In the genomic region with DNA sequence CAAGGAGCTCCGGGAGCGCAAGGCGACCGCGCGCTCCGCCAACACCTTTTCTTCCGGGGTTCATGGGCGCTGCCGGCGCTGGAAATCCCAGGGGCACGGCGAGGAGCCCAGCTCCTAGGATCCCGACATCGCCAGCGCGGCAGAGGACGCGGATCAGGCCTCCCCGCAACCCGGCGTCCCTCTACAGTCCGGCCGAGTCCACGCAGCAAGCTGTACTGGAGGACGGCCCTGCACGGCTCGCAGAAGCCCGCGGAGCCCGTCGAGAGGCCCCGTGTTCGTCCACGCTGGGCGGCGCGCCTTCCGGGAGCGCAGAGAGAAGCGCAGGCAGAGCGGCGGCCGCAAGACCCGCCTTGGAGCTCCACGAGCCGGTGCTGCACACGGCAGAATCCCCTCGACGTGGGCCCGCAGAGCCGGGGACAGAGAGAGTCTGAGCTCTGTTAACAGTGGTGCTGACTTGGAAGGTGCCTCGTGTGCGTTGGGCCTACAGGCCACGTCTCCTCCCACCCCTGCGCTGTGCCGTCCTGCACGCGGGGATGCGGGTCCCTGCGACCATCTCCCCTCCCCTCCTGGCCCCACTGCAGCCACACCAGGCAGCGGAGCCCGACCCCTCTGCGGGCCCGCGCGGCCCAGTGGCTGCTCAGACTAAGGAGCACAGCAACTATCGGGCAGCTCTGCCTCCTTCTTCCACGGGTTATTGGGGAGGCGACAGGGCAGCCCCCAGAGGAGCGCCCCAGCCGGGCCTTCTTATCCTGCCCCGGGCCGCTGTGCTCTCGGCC, we compare ENCODE assay signal across 16 cellular contexts. TPM values are rescaled to one million over a fixed set of nuclear protein-coding genes. Genes with fewer than 3 reads are reported as not detected.
DNase-seq lines count a peak whose midpoint lies in the region; ATAC-seq and TF ChIP-seq lines count a peak whose summit lies in the region.
"Had no signal": no experiment of that assay in that cellular context is flagged by ENCODE, and none has a peak within 500 bp of the region (broad histone marks: within the 10 kb centered on the region; RNA-seq: fewer than 3 reads in every experiment).

No MANE protein-coding gene starts in this region.

- DNase-seq in stimulated activated naive CD8-positive, alpha-beta T cell treated with anti-CD3 and anti-CD28 coated beads, Interleukin-15, amount 100 ng/mL, for 72 hours = no peak
- no peak for DNase-seq in stimulated activated naive CD8-positive, alpha-beta T cell treated with anti-CD3 and anti-CD28 coated beads, Interleukin-15, Interleukin-2, amounts not matched to agents 100 U/mL and 50 U/mL, for 24 hours
- DNase-seq in left ventricle myocardium superior = peak; percentile 33
- DNase-seq in omental fat pad (ENCODE audit: low spot score) = no peak
- no peak for DNase-seq in aorta
- DNase-seq in activated CD4-positive, alpha-beta T cell treated with anti-CD3 and anti-CD28 coated beads, Interleukin-2, amount 10 ng/mL, durations not matched to agents 24 days and 14 days = no peak
- DNase-seq in GM03348 (ENCODE audit: low spot score) = no peak
- no peak for DNase-seq in activated T-helper 1 cell treated with anti-CD3 and anti-CD28 coated beads, Interleukin-12 subunit alpha, Interleukin-12 subunit beta, Interleukin-2, Interleukin-4 antibody, amounts not matched to agents 30 ng/mL and 10 ng/mL and 1 ng/mL, durations not matched to agents 14 hours and 24 hours and 36 hours (ENCODE audit: low spot score)
- DNase-seq: amniotic stem cell; CD4-positive, alpha-beta memory T cell; NCI-H1417; NK-92 treated with Interleukin-12 subunit alpha and Interleukin-12 subunit beta, amount 100 ng/mL, for 24 hours; RPMI8226; WERI-Rb-1 had no signal

- H3K27ac Mint-ChIP-seq in stimulated activated naive CD8-positive, alpha-beta T cell treated with anti-CD3 and anti-CD28 coated beads, Interleukin-15, amount 100 ng/mL, for 72 hours = no peak overlapping the region
- no peak overlapping the region for H3K27ac Mint-ChIP-seq in activated CD4-positive, alpha-beta T cell treated with anti-CD3 and anti-CD28 coated beads, Interleukin-2, amount 10 ng/mL, durations not matched to agents 24 days and 14 days
- H3K27ac Mint-ChIP-seq in activated T-helper 1 cell treated with anti-CD3 and anti-CD28 coated beads, Interleukin-12 subunit alpha, Interleukin-12 subunit beta, Interleukin-2, Interleukin-4 antibody, amounts not matched to agents 30 ng/mL and 10 ng/mL and 1 ng/mL, durations not matched to agents 14 hours and 24 hours and 36 hours = no peak overlapping the region

- no peaks in the 10 kb centered on the region for H3K27me3 Mint-ChIP-seq in stimulated activated naive CD8-positive, alpha-beta T cell treated with anti-CD3 and anti-CD28 coated beads, Interleukin-15, amount 100 ng/mL, for 72 hours
- H3K27me3 Mint-ChIP-seq in activated CD4-positive, alpha-beta T cell treated with anti-CD3 and anti-CD28 coated beads, Interleukin-2, amount 10 ng/mL, durations not matched to agents 24 days and 14 days = peaks cover 18% of the 10 kb centered on the region
- peaks cover 30% of the 10 kb centered on the region for H3K27me3 Mint-ChIP-seq in activated T-helper 1 cell treated with anti-CD3 and anti-CD28 coated beads, Interleukin-12 subunit alpha, Interleukin-12 subunit beta, Interleukin-2, Interleukin-4 antibody, amounts not matched to agents 30 ng/mL and 10 ng/mL and 1 ng/mL, durations not matched to agents 14 hours and 24 hours and 36 hours (ENCODE audit: insufficient read depth)
- H3K27me3 Mint-ChIP-seq: CD4-positive, alpha-beta memory T cell had no signal

- H3K9me3 Mint-ChIP-seq in stimulated activated naive CD8-positive, alpha-beta T cell treated with anti-CD3 and anti-CD28 coated beads, Interleukin-15, amount 100 ng/mL, for 72 hours = peaks cover 12 to 18% of the 10 kb centered on the region in 2 donors
- H3K9me3 Mint-ChIP-seq in activated CD4-positive, alpha-beta T cell treated with anti-CD3 and anti-CD28 coated beads, Interleukin-2, amount 10 ng/mL, durations not matched to agents 24 days and 14 days = no peaks in the 10 kb centered on the region
- peaks cover 7% of the 10 kb centered on the region for H3K9me3 Mint-ChIP-seq in activated T-helper 1 cell treated with anti-CD3 and anti-CD28 coated beads, Interleukin-12 subunit alpha, Interleukin-12 subunit beta, Interleukin-2, Interleukin-4 antibody, amounts not matched to agents 30 ng/mL and 10 ng/mL and 1 ng/mL, durations not matched to agents 14 hours and 24 hours and 36 hours

- WGBS in aorta, 2 donors = 54 to 56% methylated on average over 74 to 75 of the region's 75 CpGs

- H3K4me1 Mint-ChIP-seq in stimulated activated naive CD8-positive, alpha-beta T cell treated with anti-CD3 and anti-CD28 coated beads, Interleukin-15, amount 100 ng/mL, for 72 hours = peaks cover 10% of the 10 kb centered on the region
- H3K4me1 Mint-ChIP-seq in activated CD4-positive, alpha-beta T cell treated with anti-CD3 and anti-CD28 coated beads, Interleukin-2, amount 10 ng/mL, durations not matched to agents 24 days and 14 days = peaks cover 6% of the 10 kb centered on the region
- H3K4me1 Mint-ChIP-seq in activated T-helper 1 cell treated with anti-CD3 and anti-CD28 coated beads, Interleukin-12 subunit alpha, Interleukin-12 subunit beta, Interleukin-2, Interleukin-4 antibody, amounts not matched to agents 30 ng/mL and 10 ng/mL and 1 ng/mL, durations not matched to agents 14 hours and 24 hours and 36 hours (ENCODE audit: low read depth) = no peaks in the 10 kb centered on the region

- TF ChIP-seq CTCF in omental fat pad (IDR thresholded peaks at IDR 0.05) = no peak

- peaks cover 1% of the 10 kb centered on the region for H3K9me3 ChIP-seq in aorta (ENCODE audit: control insufficient read depth, low read length)
- H3K9me3 ChIP-seq: pancreas had no signal

- H3K36me3 Mint-ChIP-seq in activated CD4-positive, alpha-beta T cell treated with anti-CD3 and anti-CD28 coated beads, Interleukin-2, amount 10 ng/mL, durations not matched to agents 24 days and 14 days (ENCODE audit: low read depth) = peaks cover 2% of the 10 kb centered on the region
- H3K36me3 Mint-ChIP-seq in activated T-helper 1 cell treated with anti-CD3 and anti-CD28 coated beads, Interleukin-12 subunit alpha, Interleukin-12 subunit beta, Interleukin-2, Interleukin-4 antibody, amounts not matched to agents 30 ng/mL and 10 ng/mL and 1 ng/mL, durations not matched to agents 14 hours and 24 hours and 36 hours (ENCODE audit: low read depth) = no peaks in the 10 kb centered on the region

- intact Hi-C loops in left ventricle myocardium superior (cut with micrococcal nuclease) (no loop called here), aorta (cut with DNase I) (no loop called here)
- intact Hi-C loops in activated CD4-positive, alpha-beta T cell treated with anti-CD3 and anti-CD28 coated beads, Interleukin-2, amount 10 ng/mL, durations not matched to agents 24 days and 14 days (cut with micrococcal nuclease) = no loop called here
- intact Hi-C loops in activated T-helper 1 cell treated with anti-CD3 and anti-CD28 coated beads, Interleukin-12 subunit alpha, Interleukin-12 subunit beta, Interleukin-2, Interleukin-4 antibody, amounts not matched to agents 30 ng/mL and 10 ng/mL and 1 ng/mL, durations not matched to agents 14 hours and 24 hours and 36 hours (cut with micrococcal nuclease) = loop anchor here (2.0 kb wide), 1 partner anchor 23 kb away; no protein-coding TSS in a partner anchor

- no peak overlapping the region for H3K4me3 ChIP-seq in aorta (ENCODE audit: low read length in 2 of 2)

- H3K36me3 ChIP-seq in aorta (ENCODE audit: control insufficient read depth in 1 of 2, insufficient read depth in 2 of 2, low read length in 1 of 2) = no peaks in the 10 kb centered on the region
- H3K36me3 ChIP-seq: pancreas, WERI-Rb-1 had no signal

- peaks cover 0 to 1% of the 10 kb centered on the region in 2 donors for H3K4me1 ChIP-seq in aorta (ENCODE audit: control insufficient read depth in 1 of 2, insufficient read depth in 2 of 2, low read length in 2 of 2)
- H3K4me1 ChIP-seq: pancreas had no signal

- no peaks in the 10 kb centered on the region for H3K27me3 ChIP-seq in aorta (ENCODE audit: control insufficient read depth in 1 of 2, insufficient read depth in 2 of 2, low read length in 1 of 2)

- no peak overlapping the region for H3K4me3 Mint-ChIP-seq in stimulated activated naive CD8-positive, alpha-beta T cell treated with anti-CD3 and anti-CD28 coated beads, Interleukin-15, amount 100 ng/mL, for 72 hours
- no peak overlapping the region for H3K4me3 Mint-ChIP-seq in activated CD4-positive, alpha-beta T cell treated with anti-CD3 and anti-CD28 coated beads, Interleukin-2, amount 10 ng/mL, durations not matched to agents 24 days and 14 days
- no peak overlapping the region for H3K4me3 Mint-ChIP-seq in activated T-helper 1 cell treated with anti-CD3 and anti-CD28 coated beads, Interleukin-12 subunit alpha, Interleukin-12 subunit beta, Interleukin-2, Interleukin-4 antibody, amounts not matched to agents 30 ng/mL and 10 ng/mL and 1 ng/mL, durations not matched to agents 14 hours and 24 hours and 36 hours

- H3K27ac ChIP-seq in aorta (ENCODE audit: low read depth in 1 of 2, low read length in 2 of 2) = no peak overlapping the region
- H3K27ac ChIP-seq: epithelial cell of prostate, pancreas, WERI-Rb-1 had no signal

- peak; percentile 35 for ATAC-seq in stimulated activated naive CD8-positive, alpha-beta T cell treated with anti-CD3 and anti-CD28 coated beads, Interleukin-15, amount 100 ng/mL, for 72 hours
- ATAC-seq in stimulated activated naive CD8-positive, alpha-beta T cell treated with anti-CD3 and anti-CD28 coated beads, Interleukin-15, Interleukin-2, amounts not matched to agents 100 U/mL and 50 U/mL, for 24 hours = no peak
- ATAC-seq in left ventricle myocardium superior = peak; percentile 15
- peak; percentile 44 for ATAC-seq in omental fat pad (ENCODE audit: low FRiP score)
- ATAC-seq in aorta (ENCODE audit: low FRiP score) = peak; percentile 28

RNA-seq across cellular contexts. Expression of gene PTPN2, which starts 28.1 kb away (rescaled TPM):
- total RNA-seq in left ventricle myocardium superior (11.7 TPM), omental fat pad (10 to 100 TPM; 27.2 to 97.9 (median 39.9) TPM), aorta (10 to 100 TPM; 37.2 to 52.9 TPM)
- polyA plus RNA-seq in aorta = 10 to 100 TPM; 26.6 to 37.7 TPM
- total RNA-seq in activated CD4-positive, alpha-beta T cell treated with anti-CD3 and anti-CD28 coated beads, Interleukin-2, amount 10 ng/mL, durations not matched to agents 24 days and 14 days = 68.8 and 72.5 TPM in 2 replicates
- 76.7 and 77.1 TPM in 2 replicates for total RNA-seq in activated T-helper 1 cell treated with anti-CD3 and anti-CD28 coated beads, Interleukin-12 subunit alpha, Interleukin-12 subunit beta, Interleukin-2, Interleukin-4 antibody, amounts not matched to agents 30 ng/mL and 10 ng/mL and 1 ng/mL, durations not matched to agents 14 hours and 24 hours and 36 hours

RNA-seq across cellular contexts. Expression of gene SEH1L, which starts 35.7 kb away (rescaled TPM):
- total RNA-seq in left ventricle myocardium superior = 17.3 TPM
- 100 to 1,000 TPM in 1 of 4 donors, 10 to 100 TPM in 3; 28.4 to 102 (median 48.6) TPM for total RNA-seq in omental fat pad
- 10 to 100 TPM; 33.0 to 45.9 TPM for total RNA-seq in aorta
- polyA plus RNA-seq in aorta = 10 to 100 TPM; 10.8 to 16.4 TPM
- 132 TPM in 2 replicates for total RNA-seq in activated CD4-positive, alpha-beta T cell treated with anti-CD3 and anti-CD28 coated beads, Interleukin-2, amount 10 ng/mL, durations not matched to agents 24 days and 14 days
- 121 and 124 TPM in 2 replicates for total RNA-seq in activated T-helper 1 cell treated with anti-CD3 and anti-CD28 coated beads, Interleukin-12 subunit alpha, Interleukin-12 subunit beta, Interleukin-2, Interleukin-4 antibody, amounts not matched to agents 30 ng/mL and 10 ng/mL and 1 ng/mL, durations not matched to agents 14 hours and 24 hours and 36 hours
